1 cellular context compared by ENCODE assay signal in genomic region chr9:109134167-109134578, GRCh38.
TF ChIP-seq lines count a peak whose summit lies in the region.

No MANE protein-coding gene starts in this region.

TF ChIP-seq in K562, 482 proteins besides CTCF, POLR2A, EP300 and RAD21 (continues in another document):
- TF ChIP-seq BRD9 (IDR thresholded peaks at IDR 0.05; ENCODE audit: low read depth, partially characterized antibody) (peak; percentile 78), MCM7 (IDR thresholded peaks at IDR 0.05) (no peak), ZNF561 (CRISPR knock-in tag; conservative IDR thresholded peaks at IDR 0.05) (no peak), SP1 (CRISPR knock-in tag; IDR thresholded peaks at IDR 0.05) (no peak), FOXJ2 (tag; IDR thresholded peaks at IDR 0.05) (no peak), ARID3A (IDR thresholded peaks at IDR 0.05; ENCODE audit: borderline replicate concordance, low read depth, low read length) (peak; percentile 97), CREM (IDR thresholded peaks at IDR 0.05; ENCODE audit: low read depth) (peak; percentile 47; the same call in 1 of the 2 replicates), TFE3 (CRISPR knock-in tag; IDR thresholded peaks at IDR 0.05) (no peak), NKRF (IDR thresholded peaks at IDR 0.05; ENCODE audit: borderline replicate concordance) (no peak), PPARD (CRISPR knock-in tag; IDR thresholded peaks at IDR 0.05) (no peak), ZBTB7A (IDR thresholded peaks at IDR 0.05; ENCODE audit: borderline replicate concordance, control insufficient read depth, low read depth, low read length) (no peak), FOXO4 (CRISPR knock-in tag; IDR thresholded peaks at IDR 0.05) (no peak), TEAD1 (CRISPR knock-in tag; IDR thresholded peaks at IDR 0.05) (0 out of 4 replicates have a peak, but pooled peaks of 1 of the 2 experiments have one; percentile 29), ZBTB17 (CRISPR knock-in tag; IDR thresholded peaks at IDR 0.05) (0 out of 2 replicates have a peak, but pooled peaks have one; percentile 27), ZNF592 (IDR thresholded peaks at IDR 0.05) (peak; percentile 75), CTCFL (IDR thresholded peaks at IDR 0.05; ENCODE audit: borderline replicate concordance, insufficient read depth, low read depth, low read length, poor library complexity, severe bottlenecking) (no peak), YY1 (IDR thresholded peaks at IDR 0.05; ENCODE audit: borderline replicate concordance in 1 of 3, control insufficient read depth in 1 of 3, extremely low read depth in 1 of 3, insufficient read depth in 3 of 3, insufficient read length in 1 of 3, insufficient replicate concordance in 2 of 3, low read depth in 1 of 3, low read length in 2 of 3) (peak in 1 of 3 experiments; percentile 5), POU5F1 (IDR thresholded peaks at IDR 0.05; ENCODE audit: borderline replicate concordance, low read depth, low read length, partially characterized antibody) (no peak), MTA1 (IDR thresholded peaks at IDR 0.05; ENCODE audit: borderline replicate concordance) (peak; percentile 73), PHB2 (IDR thresholded peaks at IDR 0.05; ENCODE audit: low read depth) (peak; percentile 82), PREB (CRISPR knock-in tag; IDR thresholded peaks at IDR 0.05) (no peak), CAMTA2 (CRISPR knock-in tag; conservative IDR thresholded peaks at IDR 0.05) (no peak), SRSF9 (IDR thresholded peaks at IDR 0.05; ENCODE audit: borderline replicate concordance, low read depth, low read length) (no peak), TFAP4 (CRISPR knock-in tag; IDR thresholded peaks at IDR 0.05; ENCODE audit: borderline replicate concordance) (no peak), NR2C1 (IDR thresholded peaks at IDR 0.05) (no peak), NR2C1 (tag; IDR thresholded peaks at IDR 0.05) (no peak), NRF1 (conservative IDR thresholded peaks at IDR 0.05 in 1 of 2, IDR thresholded peaks at IDR 0.05 in 1 of 2) (no peak), DPF2 (IDR thresholded peaks at IDR 0.05) (peak; percentile 99), ZHX1 (conservative IDR thresholded peaks at IDR 0.05; ENCODE audit: low read length) (no peak), SRSF1 (IDR thresholded peaks at IDR 0.05; ENCODE audit: low read depth, low read length) (no peak), SMAD3 (CRISPR knock-in tag; conservative IDR thresholded peaks at IDR 0.05) (no peak), ZBTB8A (IDR thresholded peaks at IDR 0.05; ENCODE audit: partially characterized antibody) (no peak), PRMT5 (CRISPR knock-in tag; IDR thresholded peaks at IDR 0.05) (no peak), MEF2D (tag; conservative IDR thresholded peaks at IDR 0.05; ENCODE audit: low read depth) (no peak), POLR3G (IDR thresholded peaks at IDR 0.05; ENCODE audit: extremely low read depth, insufficient read length, insufficient replicate concordance) (no peak), ZBTB43 (CRISPR knock-in tag; IDR thresholded peaks at IDR 0.05) (no peak), KLF16 (IDR thresholded peaks at IDR 0.05) (peak; percentile 68; the same call in 1 of the 2 replicates), FOXM1 (IDR thresholded peaks at IDR 0.05; ENCODE audit: low read depth) (peak; percentile 86), FOXM1 (CRISPR knock-in tag; IDR thresholded peaks at IDR 0.05; ENCODE audit: low read depth) (no peak), ZNF24 (IDR thresholded peaks at IDR 0.05) (0 out of 2 replicates have a peak, but pooled peaks have one; percentile 20)
